33 cellular contexts compared by ENCODE assay signal in the genomic region with DNA sequence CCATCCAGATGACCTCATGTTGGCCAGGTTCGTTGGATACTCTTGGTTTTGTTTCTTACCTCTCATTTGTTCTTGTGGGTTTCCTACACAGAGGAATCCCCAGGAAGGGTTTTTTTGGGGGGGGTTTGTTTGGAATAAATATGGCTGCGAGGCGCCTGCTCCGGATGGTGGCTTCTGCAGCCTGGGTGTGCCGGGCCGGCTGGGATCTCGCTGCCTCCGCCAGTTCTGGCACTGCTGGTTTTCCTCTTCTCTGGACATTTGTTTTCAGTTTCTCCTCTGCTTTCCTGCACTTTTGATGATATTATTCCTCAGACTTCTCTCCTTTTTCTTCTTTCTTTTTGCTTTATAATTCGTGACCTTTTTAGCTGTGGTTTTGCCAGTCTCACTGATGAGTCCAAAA.
"Had no signal": no experiment of that assay in that cellular context is flagged by ENCODE, and none has a peak within 500 bp of the region (broad histone marks: within the 10 kb centered on the region; RNA-seq: fewer than 3 reads in every experiment).

No MANE protein-coding gene starts in this region.

- H3K27ac ChIP-seq: ascending aorta, cardiac muscle cell, VCaP had no signal

- DNase-seq: activated B cell treated with CpG ODN at 0.5 μM for 24 hours; activated CD4-positive, alpha-beta memory T cell treated with anti-CD3 and anti-CD28 coated beads, Interleukin-2, amount 10 ng/mL, durations not matched to agents 7 days and 5 days; activated CD4-positive, alpha-beta T cell treated with anti-CD3 and anti-CD28 coated beads for 48 hours; activated CD4-positive, alpha-beta T cell treated with anti-CD3 and anti-CD28 coated beads, Interleukin-2, amount 10 ng/mL, durations not matched to agents 7 days and 5 days; activated CD4-positive, alpha-beta T cell treated with anti-CD3 and anti-CD28 coated beads, Interleukin-2, amount 50 U/mL, for 48 hours; activated CD4-positive, CD25-positive, alpha-beta regulatory T cell treated with anti-CD3 and anti-CD28 coated beads, Interleukin-2, amount 50 U/mL, for 72 hours; activated CD8-positive, alpha-beta T cell treated with anti-CD3 and anti-CD28 coated beads, Interleukin-2, amount 10 ng/mL, durations not matched to agents 7 days and 5 days; activated effector memory CD4-positive, alpha-beta T cell treated with Interleukin-2 at 50 U/mL for 16 hours; activated gamma-delta T cell; activated naive CD4-positive, alpha-beta T cell treated with anti-CD3 and anti-CD28 coated beads, Interleukin-2, amount 10 ng/mL, durations not matched to agents 7 days and 5 days; activated naive CD4-positive, alpha-beta T cell treated with Interleukin-2 at 50 U/mL for 16 hours; activated naive CD8-positive, alpha-beta T cell treated with anti-CD3 and anti-CD28 coated beads, Interleukin-2, amount 10 ng/mL, durations not matched to agents 7 days and 5 days; activated naive CD8-positive, alpha-beta T cell treated with anti-CD3 and anti-CD28 coated beads, Interleukin-2, amount 50 U/mL, for 24 hours; activated T-cell treated with anti-CD3 and anti-CD28 coated beads, Interleukin-2, amount 50 U/mL, for 24 hours; activated T-cell treated with anti-CD3 and anti-CD28 coated beads, Interleukin-2, amount 50 U/mL, for 48 hours; amygdala; anterior cingulate cortex; caudate nucleus; cerebellar nuclear complex; SW 1271; T-helper 1 cell; T-helper 2 cell; T-helper 9 cell had no signal

- H3K4me1 ChIP-seq: ascending aorta had no signal

- ATAC-seq: activated CD8-positive, alpha-beta T cell treated with anti-CD3 and anti-CD28 coated beads, Interleukin-2, amount 10 ng/mL, durations not matched to agents 7 days and 5 days; activated naive CD8-positive, alpha-beta T cell treated with anti-CD3 and anti-CD28 coated beads, Interleukin-2, amount 50 U/mL, for 24 hours had no signal

- H3K4me1 Mint-ChIP-seq: activated B cell treated with CpG ODN at 0.5 μM for 24 hours; activated CD4-positive, alpha-beta memory T cell treated with anti-CD3 and anti-CD28 coated beads, Interleukin-2, amount 10 ng/mL, durations not matched to agents 7 days and 5 days; activated CD4-positive, alpha-beta T cell treated with anti-CD3 and anti-CD28 coated beads, Interleukin-2, amount 10 ng/mL, durations not matched to agents 7 days and 5 days; activated naive CD4-positive, alpha-beta T cell treated with anti-CD3 and anti-CD28 coated beads, Interleukin-2, amount 10 ng/mL, durations not matched to agents 7 days and 5 days; activated naive CD4-positive, alpha-beta T cell treated with anti-CD3 and anti-CD28 coated beads, Interleukin-2, amount 50 U/mL, for 24 hours; activated naive CD8-positive, alpha-beta T cell treated with anti-CD3 and anti-CD28 coated beads, Interleukin-2, amount 10 ng/mL, durations not matched to agents 7 days and 5 days; activated naive CD8-positive, alpha-beta T cell treated with anti-CD3 and anti-CD28 coated beads, Interleukin-2, amount 50 U/mL, for 24 hours; brain; central memory CD8-positive, alpha-beta T cell had no signal

- H3K36me3 Mint-ChIP-seq: activated naive CD4-positive, alpha-beta T cell treated with anti-CD3 and anti-CD28 coated beads, Interleukin-2, amount 10 ng/mL, durations not matched to agents 7 days and 5 days; activated naive CD4-positive, alpha-beta T cell treated with anti-CD3 and anti-CD28 coated beads, Interleukin-2, amount 50 U/mL, for 24 hours; activated naive CD8-positive, alpha-beta T cell; activated naive CD8-positive, alpha-beta T cell treated with anti-CD3 and anti-CD28 coated beads, Interleukin-2, amount 10 ng/mL, durations not matched to agents 7 days and 5 days; brain had no signal

- H3K27me3 ChIP-seq: ascending aorta, cardiac muscle cell had no signal

- H3K36me3 ChIP-seq: ascending aorta, cardiac muscle cell had no signal

- H3K9me3 Mint-ChIP-seq: activated B cell treated with CpG ODN at 0.5 μM for 24 hours; activated CD4-positive, alpha-beta memory T cell treated with anti-CD3 and anti-CD28 coated beads, Interleukin-2, amount 10 ng/mL, durations not matched to agents 7 days and 5 days; activated CD4-positive, alpha-beta T cell treated with anti-CD3 and anti-CD28 coated beads, Interleukin-2, amount 10 ng/mL, durations not matched to agents 7 days and 5 days; activated naive CD4-positive, alpha-beta T cell treated with anti-CD3 and anti-CD28 coated beads, Interleukin-2, amount 10 ng/mL, durations not matched to agents 7 days and 5 days; activated naive CD4-positive, alpha-beta T cell treated with anti-CD3 and anti-CD28 coated beads, Interleukin-2, amount 50 U/mL, for 24 hours; activated naive CD8-positive, alpha-beta T cell treated with anti-CD3 and anti-CD28 coated beads, Interleukin-2, amount 10 ng/mL, durations not matched to agents 7 days and 5 days; activated naive CD8-positive, alpha-beta T cell treated with anti-CD3 and anti-CD28 coated beads, Interleukin-2, amount 50 U/mL, for 24 hours; activated T-cell treated with anti-CD3 and anti-CD28 coated beads, Interleukin-2, amount 50 U/mL, for 24 hours; activated T-helper 2 cell treated with anti-CD3 and anti-CD28 coated beads, Interferon-gamma antibody, Interleukin-2, Interleukin-4, amounts not matched to agents 10 μg/mL and 5 μg/mL and 100 μg/mL, durations not matched to agents 14 hours and 24 hours and 36 hours; central memory CD8-positive, alpha-beta T cell; T-helper 1 cell treated with Interleukin-12 subunit alpha and Interleukin-12 subunit beta and Interleukin-4 antibody, amounts not matched to agents 30 μg/mL and 1 μg/mL, for 36 hours; T-helper 2 cell treated with Interferon-gamma antibody and Interleukin-4, amounts not matched to agents 5 μg/mL and 100 μg/mL, for 36 hours had no signal

- H3K27ac Mint-ChIP-seq: activated B cell treated with CpG ODN at 0.5 μM for 24 hours; activated CD4-positive, alpha-beta memory T cell treated with anti-CD3 and anti-CD28 coated beads, Interleukin-2, amount 10 ng/mL, durations not matched to agents 7 days and 5 days; activated CD4-positive, alpha-beta T cell treated with anti-CD3 and anti-CD28 coated beads, Interleukin-2, amount 10 ng/mL, durations not matched to agents 7 days and 5 days; activated CD8-positive, alpha-beta T cell treated with anti-CD3 and anti-CD28 coated beads, Interleukin-2, amount 10 ng/mL, durations not matched to agents 7 days and 5 days; activated naive CD4-positive, alpha-beta T cell treated with anti-CD3 and anti-CD28 coated beads, Interleukin-2, amount 10 ng/mL, durations not matched to agents 7 days and 5 days; activated naive CD4-positive, alpha-beta T cell treated with anti-CD3 and anti-CD28 coated beads, Interleukin-2, amount 50 U/mL, for 24 hours; activated naive CD8-positive, alpha-beta T cell; activated naive CD8-positive, alpha-beta T cell treated with anti-CD3 and anti-CD28 coated beads, Interleukin-2, amount 10 ng/mL, durations not matched to agents 7 days and 5 days; activated naive CD8-positive, alpha-beta T cell treated with anti-CD3 and anti-CD28 coated beads, Interleukin-2, amount 50 U/mL, for 24 hours; activated T-cell treated with anti-CD3 and anti-CD28 coated beads, Interleukin-2, amount 50 U/mL, for 24 hours; activated T-helper 2 cell treated with anti-CD3 and anti-CD28 coated beads, Interferon-gamma antibody, Interleukin-2, Interleukin-4, amounts not matched to agents 10 μg/mL and 5 μg/mL and 100 μg/mL, durations not matched to agents 14 hours and 24 hours and 36 hours; brain; T-helper 1 cell treated with Interleukin-12 subunit alpha and Interleukin-12 subunit beta and Interleukin-4 antibody, amounts not matched to agents 30 μg/mL and 1 μg/mL, for 36 hours; T-helper 2 cell treated with Interferon-gamma antibody and Interleukin-4, amounts not matched to agents 5 μg/mL and 100 μg/mL, for 36 hours had no signal

- H3K4me3 Mint-ChIP-seq: activated B cell treated with CpG ODN at 0.5 μM for 24 hours; activated CD4-positive, alpha-beta memory T cell treated with anti-CD3 and anti-CD28 coated beads, Interleukin-2, amount 10 ng/mL, durations not matched to agents 7 days and 5 days; activated CD4-positive, alpha-beta T cell treated with anti-CD3 and anti-CD28 coated beads, Interleukin-2, amount 10 ng/mL, durations not matched to agents 7 days and 5 days; activated CD8-positive, alpha-beta T cell treated with anti-CD3 and anti-CD28 coated beads, Interleukin-2, amount 10 ng/mL, durations not matched to agents 7 days and 5 days; activated naive CD4-positive, alpha-beta T cell treated with anti-CD3 and anti-CD28 coated beads, Interleukin-2, amount 10 ng/mL, durations not matched to agents 7 days and 5 days; activated naive CD4-positive, alpha-beta T cell treated with anti-CD3 and anti-CD28 coated beads, Interleukin-2, amount 50 U/mL, for 24 hours; activated naive CD8-positive, alpha-beta T cell; activated naive CD8-positive, alpha-beta T cell treated with anti-CD3 and anti-CD28 coated beads, Interleukin-2, amount 10 ng/mL, durations not matched to agents 7 days and 5 days; activated naive CD8-positive, alpha-beta T cell treated with anti-CD3 and anti-CD28 coated beads, Interleukin-2, amount 50 U/mL, for 24 hours; activated T-cell treated with anti-CD3 and anti-CD28 coated beads, Interleukin-2, amount 50 U/mL, for 24 hours; brain; central memory CD8-positive, alpha-beta T cell; T-helper 1 cell treated with Interleukin-12 subunit alpha and Interleukin-12 subunit beta and Interleukin-4 antibody, amounts not matched to agents 30 μg/mL and 1 μg/mL, for 36 hours; T-helper 2 cell treated with Interferon-gamma antibody and Interleukin-4, amounts not matched to agents 5 μg/mL and 100 μg/mL, for 36 hours had no signal

- H3K27me3 Mint-ChIP-seq: activated CD4-positive, alpha-beta memory T cell treated with anti-CD3 and anti-CD28 coated beads, Interleukin-2, amount 10 ng/mL, durations not matched to agents 7 days and 5 days; activated CD4-positive, alpha-beta T cell treated with anti-CD3 and anti-CD28 coated beads, Interleukin-2, amount 10 ng/mL, durations not matched to agents 7 days and 5 days; activated naive CD4-positive, alpha-beta T cell treated with anti-CD3 and anti-CD28 coated beads, Interleukin-2, amount 10 ng/mL, durations not matched to agents 7 days and 5 days; activated naive CD8-positive, alpha-beta T cell treated with anti-CD3 and anti-CD28 coated beads, Interleukin-2, amount 10 ng/mL, durations not matched to agents 7 days and 5 days; brain; central memory CD8-positive, alpha-beta T cell had no signal

- H3K4me3 ChIP-seq: ascending aorta, cardiac muscle cell had no signal

- H3K9me3 ChIP-seq: ascending aorta had no signal
